12 cellular contexts compared by ENCODE assay signal in genomic region chr15:68343579-68344225, GRCh38.
"Had no signal": no experiment of that assay in that cellular context is flagged by ENCODE, and none has a peak within 500 bp of the region (broad histone marks: within the 10 kb centered on the region; RNA-seq: fewer than 3 reads in every experiment).

No MANE protein-coding gene starts in this region.

- H3K36me3 Mint-ChIP-seq: activated naive CD4-positive, alpha-beta T cell treated with anti-CD3 and anti-CD28 coated beads, Interleukin-2, amount 10 ng/mL, durations not matched to agents 7 days and 5 days had no signal

- ATAC-seq: body of pancreas, T-helper 17 cell had no signal

- H3K4me1 Mint-ChIP-seq: activated B cell treated with CpG ODN at 0.5 μM for 24 hours; activated naive CD4-positive, alpha-beta T cell treated with anti-CD3 and anti-CD28 coated beads, Interleukin-2, amount 10 ng/mL, durations not matched to agents 7 days and 5 days; central memory CD8-positive, alpha-beta T cell had no signal

- H3K4me3 Mint-ChIP-seq: activated B cell treated with CpG ODN at 0.5 μM for 24 hours; activated CD4-positive, alpha-beta T cell treated with anti-CD3 and anti-CD28 coated beads, Interleukin-2, amount 10 ng/mL, durations not matched to agents 24 days and 14 days; activated naive CD4-positive, alpha-beta T cell treated with anti-CD3 and anti-CD28 coated beads, Interleukin-2, amount 10 ng/mL, durations not matched to agents 7 days and 5 days; central memory CD8-positive, alpha-beta T cell; stimulated activated naive CD8-positive, alpha-beta T cell treated with anti-CD3 and anti-CD28 coated beads, Interleukin-15, Interleukin-2, amounts not matched to agents 100 ng/mL and 50 ng/mL, for 24 hours; T-helper 17 cell had no signal

- DNase-seq: activated B cell treated with CpG ODN at 0.5 μM for 24 hours; activated CD4-positive, alpha-beta T cell treated with anti-CD3 and anti-CD28 coated beads, Interleukin-2, amount 10 ng/mL, durations not matched to agents 24 days and 14 days; activated CD8-positive, alpha-beta memory T cell treated with anti-CD3 and anti-CD28 coated beads for 24 hours; activated naive CD4-positive, alpha-beta T cell treated with anti-CD3 and anti-CD28 coated beads, Interleukin-2, amount 10 ng/mL, durations not matched to agents 7 days and 5 days; adrenal gland; body of pancreas; ovary; stimulated activated CD4-positive, alpha-beta T cell treated with anti-CD3 and anti-CD28 coated beads, Interleukin-4, amount 100 ng/mL, for 1 hour; stimulated activated CD8-positive, alpha-beta memory T cell treated with anti-CD3 and anti-CD28 coated beads, Interleukin-4, amount 100 ng/mL, for 48 hours; T-helper 17 cell had no signal

- H3K4me3 ChIP-seq: adrenal gland, body of pancreas, ovary had no signal

- H3K27ac Mint-ChIP-seq: activated B cell treated with CpG ODN at 0.5 μM for 24 hours; activated CD4-positive, alpha-beta T cell treated with anti-CD3 and anti-CD28 coated beads, Interleukin-2, amount 10 ng/mL, durations not matched to agents 24 days and 14 days; activated naive CD4-positive, alpha-beta T cell treated with anti-CD3 and anti-CD28 coated beads, Interleukin-2, amount 10 ng/mL, durations not matched to agents 7 days and 5 days; stimulated activated naive CD8-positive, alpha-beta T cell treated with anti-CD3 and anti-CD28 coated beads, Interleukin-15, Interleukin-2, amounts not matched to agents 100 ng/mL and 50 ng/mL, for 24 hours; T-helper 17 cell had no signal

- H3K27me3 Mint-ChIP-seq: activated CD4-positive, alpha-beta T cell treated with anti-CD3 and anti-CD28 coated beads, Interleukin-2, amount 10 ng/mL, durations not matched to agents 24 days and 14 days; stimulated activated naive CD8-positive, alpha-beta T cell treated with anti-CD3 and anti-CD28 coated beads, Interleukin-15, Interleukin-2, amounts not matched to agents 100 ng/mL and 50 ng/mL, for 24 hours had no signal

- H3K4me1 ChIP-seq: body of pancreas had no signal

- H3K27me3 ChIP-seq: adrenal gland, body of pancreas, ovary had no signal

- H3K9me3 Mint-ChIP-seq: activated B cell treated with CpG ODN at 0.5 μM for 24 hours; activated CD4-positive, alpha-beta T cell treated with anti-CD3 and anti-CD28 coated beads, Interleukin-2, amount 10 ng/mL, durations not matched to agents 24 days and 14 days; activated naive CD4-positive, alpha-beta T cell treated with anti-CD3 and anti-CD28 coated beads, Interleukin-2, amount 10 ng/mL, durations not matched to agents 7 days and 5 days; central memory CD8-positive, alpha-beta T cell; stimulated activated naive CD8-positive, alpha-beta T cell treated with anti-CD3 and anti-CD28 coated beads, Interleukin-15, Interleukin-2, amounts not matched to agents 100 ng/mL and 50 ng/mL, for 24 hours had no signal

- H3K36me3 ChIP-seq: adrenal gland, ovary had no signal

- H3K27ac ChIP-seq: body of pancreas, ovary had no signal

- H3K9me3 ChIP-seq: adrenal gland, body of pancreas, ovary had no signal
